8 cellular contexts compared by ENCODE assay signal in the genomic region with DNA sequence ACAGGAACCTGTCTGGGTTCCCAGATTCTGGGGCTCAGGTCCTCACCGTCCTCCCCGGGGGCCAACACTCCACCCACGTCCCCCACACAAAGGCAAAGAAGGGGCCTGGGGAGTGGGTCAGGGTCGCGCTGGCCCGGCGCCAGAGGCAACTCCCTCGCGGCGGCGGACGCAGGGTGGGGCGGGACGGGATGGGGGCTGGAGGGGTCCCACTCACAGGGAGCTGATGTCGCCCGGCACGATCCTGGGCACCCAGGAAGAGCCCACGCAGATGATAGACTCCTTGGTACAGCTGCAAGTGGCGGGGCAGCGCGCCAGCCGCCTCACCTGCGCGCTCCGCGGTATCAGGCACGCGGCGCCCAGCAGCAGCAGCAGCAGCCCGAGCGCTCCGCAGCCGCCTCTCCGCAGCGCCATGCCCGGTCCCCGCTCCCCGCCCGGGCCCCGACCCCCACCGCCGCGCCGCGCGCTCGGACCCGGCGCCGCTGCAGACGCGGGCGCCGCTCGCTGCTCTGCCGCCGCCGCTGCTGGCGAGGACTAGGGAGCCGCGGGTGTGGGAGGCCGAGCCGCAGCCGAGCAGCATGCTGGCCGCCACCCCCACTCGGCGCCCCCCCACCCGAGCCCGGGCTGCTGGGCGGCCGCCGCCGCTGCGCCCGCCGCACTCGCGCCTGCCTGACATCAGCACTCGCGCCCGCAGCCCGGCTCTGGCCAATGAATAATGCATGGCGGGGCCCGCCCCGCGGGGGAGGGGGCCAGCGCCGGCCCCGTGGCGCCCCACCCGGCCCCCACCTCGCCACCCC. TPM values are rescaled to one million over a fixed set of nuclear protein-coding genes. Genes with fewer than 3 reads are reported as not detected.
A peak's percentile ranks its signal among the peaks of the same experiment; 100 is the strongest.
DNase-seq lines count a peak whose midpoint lies in the region; ATAC-seq, FAIRE-seq and TF ChIP-seq lines count a peak whose summit lies in the region.

A gene with protein sequence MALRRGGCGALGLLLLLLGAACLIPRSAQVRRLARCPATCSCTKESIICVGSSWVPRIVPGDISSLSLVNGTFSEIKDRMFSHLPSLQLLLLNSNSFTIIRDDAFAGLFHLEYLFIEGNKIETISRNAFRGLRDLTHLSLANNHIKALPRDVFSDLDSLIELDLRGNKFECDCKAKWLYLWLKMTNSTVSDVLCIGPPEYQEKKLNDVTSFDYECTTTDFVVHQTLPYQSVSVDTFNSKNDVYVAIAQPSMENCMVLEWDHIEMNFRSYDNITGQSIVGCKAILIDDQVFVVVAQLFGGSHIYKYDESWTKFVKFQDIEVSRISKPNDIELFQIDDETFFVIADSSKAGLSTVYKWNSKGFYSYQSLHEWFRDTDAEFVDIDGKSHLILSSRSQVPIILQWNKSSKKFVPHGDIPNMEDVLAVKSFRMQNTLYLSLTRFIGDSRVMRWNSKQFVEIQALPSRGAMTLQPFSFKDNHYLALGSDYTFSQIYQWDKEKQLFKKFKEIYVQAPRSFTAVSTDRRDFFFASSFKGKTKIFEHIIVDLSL (minus strand): TSS at position 664 of the 794 bp plus-strand sequence. CDS start 253 bp downstream, at position 411.

- DNase-seq in activated T-cell treated with anti-CD3 and anti-CD28 coated beads for 48 hours (ENCODE audit: low read depth), result peak; percentile 1
- no peak for DNase-seq in activated T-cell treated with anti-CD3 and anti-CD28 coated beads, Interleukin-2, amount 50 U/mL, for 24 hours
- peak; percentile 72 for DNase-seq in WERI-Rb-1
- peak; percentile 73 for DNase-seq in hepatocyte (ENCODE audit: low spot score)
- DNase-seq in retina, result peak; percentile 39
- DNase-seq in RCC 7860 (ENCODE audit: low spot score), result no peak

- H3K27me3 Mint-ChIP-seq in activated T-cell treated with anti-CD3 and anti-CD28 coated beads, Interleukin-2, amount 50 U/mL, for 24 hours, result peaks cover 76% of the 10 kb centered on the region

- H3K27me3 ChIP-seq in WERI-Rb-1 (ENCODE audit: insufficient read depth, low read depth, severe bottlenecking), result no peaks in the 10 kb centered on the region
- peaks cover 58% of the 10 kb centered on the region for H3K27me3 ChIP-seq in hepatocyte

- H3K4me3 ChIP-seq in WERI-Rb-1 (ENCODE audit: low read depth, low read length) (peak within 1 kb of the TSS; percentile 74), hepatocyte (peak within 1 kb of the TSS; percentile 45)

- H3K27ac Mint-ChIP-seq in activated T-cell treated with anti-CD3 and anti-CD28 coated beads, Interleukin-2, amount 50 U/mL, for 24 hours, result no peak within 1 kb of the TSS

- H3K9me3 Mint-ChIP-seq in activated T-cell treated with anti-CD3 and anti-CD28 coated beads, Interleukin-2, amount 50 U/mL, for 24 hours, result peaks cover 6% of the 10 kb centered on the region

- peak within 1 kb of the TSS; percentile 56 for H2AFZ ChIP-seq in hepatocyte

- H4K20me1 ChIP-seq in hepatocyte (ENCODE audit: insufficient read depth, poor library complexity, severe bottlenecking), result no peaks in the 10 kb centered on the region

- no peaks in the 10 kb centered on the region for H3K9me2 ChIP-seq in hepatocyte (replicated peaks; ENCODE audit: insufficient read depth)

- H3K36me3 ChIP-seq in WERI-Rb-1 (peaks cover 5% of the 10 kb centered on the region), hepatocyte (replicated peaks; ENCODE audit: insufficient read depth, low read depth) (no peaks in the 10 kb centered on the region)

- no peaks in the 10 kb centered on the region for H3K9me3 ChIP-seq in WERI-Rb-1 (ENCODE audit: severe bottlenecking)
- H3K9me3 ChIP-seq in hepatocyte (ENCODE audit: low read depth), result no peaks in the 10 kb centered on the region

- no peak for TF ChIP-seq CTCF in WERI-Rb-1 (IDR thresholded peaks at IDR 0.05; ENCODE audit: low read depth, low read length)
- TF ChIP-seq CTCF in hepatocyte (IDR thresholded peaks at IDR 0.05; ENCODE audit: poor library complexity), result no peak

- no peak within 1 kb of the TSS for H3K4me3 Mint-ChIP-seq in activated T-cell treated with anti-CD3 and anti-CD28 coated beads, Interleukin-2, amount 50 U/mL, for 24 hours

- 2% methylated on average over 30 of the region's 92 CpGs for WGBS in hepatocyte (ENCODE audit: low lambda C conversion rate, missing lambda C conversion rate)

- H3K4me2 ChIP-seq in hepatocyte, result peak within 1 kb of the TSS; percentile 98

- FAIRE-seq in RCC 7860 (lab: Jason Lieb, UNC), result no peak

- no peaks in the 10 kb centered on the region for H3K79me2 ChIP-seq in hepatocyte

- H3K27ac ChIP-seq in WERI-Rb-1 (peak within 1 kb of the TSS; percentile 43), hepatocyte (no peak within 1 kb of the TSS)

- peaks cover 6% of the 10 kb centered on the region for H3K4me1 Mint-ChIP-seq in activated T-cell treated with anti-CD3 and anti-CD28 coated beads, Interleukin-2, amount 50 U/mL, for 24 hours (ENCODE audit: low read depth)

- ATAC-seq in GM18520 (IDR thresholded peaks at IDR 0.05; ENCODE audit: unreplicated experiment) (no peak), GM21526 (IDR thresholded peaks at IDR 0.05; ENCODE audit: low FRiP score, unreplicated experiment) (no peak)

- no peaks in the 10 kb centered on the region for H3K36me3 Mint-ChIP-seq in activated T-cell treated with anti-CD3 and anti-CD28 coated beads, Interleukin-2, amount 50 U/mL, for 24 hours (ENCODE audit: low read depth)

- peaks cover 11% of the 10 kb centered on the region for H3K4me1 ChIP-seq in hepatocyte (ENCODE audit: insufficient read depth)

RNA-seq across cellular contexts. Expression of the gene that starts here (rescaled TPM):
- 0.60 and 3.6 TPM in 2 replicates for total RNA-seq in hepatocyte
- polyA plus RNA-seq in hepatocyte, result 0.89 and 1.7 TPM in 2 replicates

Comparison
In these comparisons a context has a peak if more than half of its experiments do, and no peak if none do; other contexts are left out.
1. DNase-seq: peak in activated T-cell treated with anti-CD3 and anti-CD28 coated beads for 48 hours (single experiment), WERI-Rb-1 (single experiment), hepatocyte (single experiment) and retina (single experiment); none in activated T-cell treated with anti-CD3 and anti-CD28 coated beads, Interleukin-2, amount 50 U/mL, for 24 hours (single experiment) and RCC 7860 (single experiment).